13 cellular contexts compared by ENCODE assay signal in genomic region chr5:10432059-10433008, GRCh38. TPM values are rescaled to one million over a fixed set of nuclear protein-coding genes. Genes with fewer than 3 reads are reported as not detected.
DNase-seq lines count a peak whose midpoint lies in the region; ATAC-seq and TF ChIP-seq lines count a peak whose summit lies in the region.
"Had no signal": no experiment of that assay in that cellular context is flagged by ENCODE, and none has a peak within 500 bp of the region (broad histone marks: within the 10 kb centered on the region; RNA-seq: fewer than 3 reads in every experiment).

No MANE protein-coding gene starts in this region.

- TF ChIP-seq CTCF in osteocyte (IDR thresholded peaks at IDR 0.05) = no peak

- H3K36me3 Mint-ChIP-seq in activated naive CD8-positive, alpha-beta T cell treated with anti-CD3 and anti-CD28 coated beads for 36 hours = peaks cover 23% of the 10 kb centered on the region
- H3K36me3 Mint-ChIP-seq in activated naive CD8-positive, alpha-beta T cell treated with anti-CD3 and anti-CD28 coated beads, Interleukin-2, amount 50 U/mL, for 24 hours (ENCODE audit: low read depth) = peaks cover 51% of the 10 kb centered on the region
- H3K36me3 Mint-ChIP-seq in activated naive CD8-positive, alpha-beta T cell treated with anti-CD3 and anti-CD28 coated beads, Interleukin-2, amount 10 ng/mL, durations not matched to agents 7 days and 5 days = peaks cover 27% of the 10 kb centered on the region
- peaks cover 54% of the 10 kb centered on the region for H3K36me3 Mint-ChIP-seq in osteocyte (ENCODE audit: unreplicated experiment)

- H3K27ac Mint-ChIP-seq in activated naive CD8-positive, alpha-beta T cell treated with anti-CD3 and anti-CD28 coated beads for 36 hours = peak overlapping the region; percentile 6
- H3K27ac Mint-ChIP-seq in activated naive CD8-positive, alpha-beta T cell treated with anti-CD3 and anti-CD28 coated beads, Interleukin-2, amount 50 U/mL, for 24 hours = no peak overlapping the region
- H3K27ac Mint-ChIP-seq in activated naive CD8-positive, alpha-beta T cell treated with anti-CD3 and anti-CD28 coated beads, Interleukin-2, amount 10 ng/mL, durations not matched to agents 7 days and 5 days = peak overlapping the region; percentile 4
- peak overlapping the region; percentile 18 for H3K27ac Mint-ChIP-seq in osteocyte (ENCODE audit: unreplicated experiment)

- no peak for DNase-seq in activated naive CD8-positive, alpha-beta T cell treated with anti-CD3 and anti-CD28 coated beads for 36 hours
- no peak for DNase-seq in activated naive CD8-positive, alpha-beta T cell treated with anti-CD3 and anti-CD28 coated beads, Interleukin-2, amount 50 U/mL, for 24 hours
- peak; percentile 60 for DNase-seq in NCI-H1694 (lab: John Stamatoyannopoulos, UW)
- no peak for DNase-seq in activated naive CD8-positive, alpha-beta T cell treated with anti-CD3 and anti-CD28 coated beads, Interleukin-2, amount 10 ng/mL, durations not matched to agents 7 days and 5 days
- no peak for DNase-seq in osteocyte (ENCODE audit: extremely low spot score, unreplicated experiment)
- DNase-seq in foreskin melanocyte = no peak
- DNase-seq in activated CD4-positive, alpha-beta T cell treated with anti-CD3 and anti-CD28 coated beads for 48 hours = no peak
- DNase-seq: activated naive CD4-positive, alpha-beta T cell treated with Interleukin-2 at 50 U/mL for 16 hours; NCI-H1092 treated with DMSO at 0.1 percent for 48 hours; NCI-H226 had no signal

- no peak overlapping the region for H3K4me3 Mint-ChIP-seq in activated naive CD8-positive, alpha-beta T cell treated with anti-CD3 and anti-CD28 coated beads for 36 hours
- H3K4me3 Mint-ChIP-seq in activated naive CD8-positive, alpha-beta T cell treated with anti-CD3 and anti-CD28 coated beads, Interleukin-2, amount 50 U/mL, for 24 hours = no peak overlapping the region
- no peak overlapping the region for H3K4me3 Mint-ChIP-seq in activated naive CD8-positive, alpha-beta T cell treated with anti-CD3 and anti-CD28 coated beads, Interleukin-2, amount 10 ng/mL, durations not matched to agents 7 days and 5 days
- no peak overlapping the region for H3K4me3 Mint-ChIP-seq in osteocyte (ENCODE audit: unreplicated experiment)
- H3K4me3 Mint-ChIP-seq: IgD-negative memory B cell had no signal

- H3K4me1 Mint-ChIP-seq in activated naive CD8-positive, alpha-beta T cell treated with anti-CD3 and anti-CD28 coated beads for 36 hours = peaks cover 3% of the 10 kb centered on the region
- peaks cover 9% of the 10 kb centered on the region for H3K4me1 Mint-ChIP-seq in activated naive CD8-positive, alpha-beta T cell treated with anti-CD3 and anti-CD28 coated beads, Interleukin-2, amount 50 U/mL, for 24 hours
- peaks cover 8% of the 10 kb centered on the region for H3K4me1 Mint-ChIP-seq in activated naive CD8-positive, alpha-beta T cell treated with anti-CD3 and anti-CD28 coated beads, Interleukin-2, amount 10 ng/mL, durations not matched to agents 7 days and 5 days
- no peaks in the 10 kb centered on the region for H3K4me1 Mint-ChIP-seq in osteocyte (ENCODE audit: unreplicated experiment)

- TF ChIP-seq POLR2A in GM18505 (IDR thresholded peaks at IDR 0.05; ENCODE audit: borderline replicate concordance, extremely low read depth, insufficient read depth, insufficient read length) = no peak

- ATAC-seq in activated naive CD8-positive, alpha-beta T cell treated with anti-CD3 and anti-CD28 coated beads, Interleukin-2, amount 50 U/mL, for 24 hours = no peak
- ATAC-seq in activated naive CD8-positive, alpha-beta T cell treated with anti-CD3 and anti-CD28 coated beads, Interleukin-2, amount 10 ng/mL, durations not matched to agents 7 days and 5 days (ENCODE audit: low read depth) = no peak
- ATAC-seq in GM18505 (IDR thresholded peaks at IDR 0.05; ENCODE audit: unreplicated experiment) = no peak
- ATAC-seq: left lobe of liver had no signal

- POLR2A ChIA-PET in activated naive CD8-positive, alpha-beta T cell treated with anti-CD3 and anti-CD28 coated beads, Interleukin-2, amount 10 ng/mL, durations not matched to agents 7 days and 5 days (lab: Charles Lee) = interaction anchor here (1.0 kb wide), 1 partner anchor 79 kb away, joined by 3 read pairs; the partner anchor contains the start of gene MARCHF6

- no peaks in the 10 kb centered on the region for H3K27me3 Mint-ChIP-seq in activated naive CD8-positive, alpha-beta T cell treated with anti-CD3 and anti-CD28 coated beads for 36 hours
- no peaks in the 10 kb centered on the region for H3K27me3 Mint-ChIP-seq in activated naive CD8-positive, alpha-beta T cell treated with anti-CD3 and anti-CD28 coated beads, Interleukin-2, amount 50 U/mL, for 24 hours
- H3K27me3 Mint-ChIP-seq in activated naive CD8-positive, alpha-beta T cell treated with anti-CD3 and anti-CD28 coated beads, Interleukin-2, amount 10 ng/mL, durations not matched to agents 7 days and 5 days = no peaks in the 10 kb centered on the region
- H3K27me3 Mint-ChIP-seq in osteocyte (ENCODE audit: unreplicated experiment) = no peaks in the 10 kb centered on the region
- H3K27me3 Mint-ChIP-seq: IgD-negative memory B cell had no signal

- no peaks in the 10 kb centered on the region for H3K9me3 Mint-ChIP-seq in activated naive CD8-positive, alpha-beta T cell treated with anti-CD3 and anti-CD28 coated beads for 36 hours
- H3K9me3 Mint-ChIP-seq in activated naive CD8-positive, alpha-beta T cell treated with anti-CD3 and anti-CD28 coated beads, Interleukin-2, amount 50 U/mL, for 24 hours = no peaks in the 10 kb centered on the region
- H3K9me3 Mint-ChIP-seq in activated naive CD8-positive, alpha-beta T cell treated with anti-CD3 and anti-CD28 coated beads, Interleukin-2, amount 10 ng/mL, durations not matched to agents 7 days and 5 days = no peaks in the 10 kb centered on the region
- H3K9me3 Mint-ChIP-seq in osteocyte (ENCODE audit: unreplicated experiment) = no peaks in the 10 kb centered on the region
- H3K9me3 Mint-ChIP-seq: IgD-negative memory B cell had no signal

RNA-seq across cellular contexts. Expression of gene ROPN1L, which starts 9.3 kb away (rescaled TPM):
- total RNA-seq in activated naive CD8-positive, alpha-beta T cell treated with anti-CD3 and anti-CD28 coated beads for 36 hours = not detected
- 1 to 10 TPM; 1.4 to 1.5 TPM for total RNA-seq in activated naive CD8-positive, alpha-beta T cell treated with anti-CD3 and anti-CD28 coated beads, Interleukin-2, amount 10 ng/mL, durations not matched to agents 7 days and 5 days
- not detected in 2 replicates for total RNA-seq in osteocyte
